Comparison of ENCODE assay signal across 18 cellular contexts in genomic region chr15:52710710-52711107, GRCh38. TPM values are rescaled to one million over a fixed set of nuclear protein-coding genes. Genes with fewer than 3 reads are reported as not detected.
DNase-seq lines count a peak whose midpoint lies in the region; ATAC-seq and TF ChIP-seq lines count a peak whose summit lies in the region.
"Had no signal": no experiment of that assay in that cellular context is flagged by ENCODE, and none has a peak within 500 bp of the region (broad histone marks: within the 10 kb centered on the region; RNA-seq: fewer than 3 reads in every experiment).

No MANE protein-coding gene starts in this region.

- H4K20me1 ChIP-seq in DOHH2 (ENCODE audit: control insufficient read depth, insufficient read depth, low read depth, low read length) (no peaks in the 10 kb centered on the region), MM.1S (ENCODE audit: insufficient read depth, low read length) (no peaks in the 10 kb centered on the region)

- no peak for TF ChIP-seq POLR2A in ovary (IDR thresholded peaks at IDR 0.05)

- no peak for TF ChIP-seq EP300 in ovary (IDR thresholded peaks at IDR 0.05)

- H3K4me3 Mint-ChIP-seq in activated CD4-positive, alpha-beta T cell treated with anti-CD3 and anti-CD28 coated beads for 36 hours = no peak overlapping the region
- H3K4me3 Mint-ChIP-seq: HFFc6 had no signal

- ATAC-seq in activated CD4-positive, alpha-beta T cell treated with anti-CD3 and anti-CD28 coated beads for 36 hours = peak; percentile 90

- H3K4me1 Mint-ChIP-seq in activated CD4-positive, alpha-beta T cell treated with anti-CD3 and anti-CD28 coated beads for 36 hours = peaks cover 9% of the 10 kb centered on the region

- peaks cover 3% of the 10 kb centered on the region for H3K36me3 ChIP-seq in DOHH2 (ENCODE audit: control insufficient read depth, low read length)
- H3K36me3 ChIP-seq in MM.1S (replicated peaks; ENCODE audit: insufficient read depth, low read length) = no peaks in the 10 kb centered on the region
- no peaks in the 10 kb centered on the region for H3K36me3 ChIP-seq in ovary

- H3K9me3 ChIP-seq in DOHH2 (ENCODE audit: control insufficient read depth, insufficient read depth, low read length) (no peaks in the 10 kb centered on the region), MM.1S (replicated peaks; ENCODE audit: insufficient read depth, low read length) (no peaks in the 10 kb centered on the region), ovary (no peaks in the 10 kb centered on the region)
- H3K9me3 ChIP-seq: Caco-2 had no signal

- H3K4me2 ChIP-seq in DOHH2 (ENCODE audit: low read length) (peak overlapping the region; percentile 75), MM.1S (ENCODE audit: low read depth, low read length) (peak overlapping the region; percentile 80; the same call in 1 of the 2 replicates)

- no peaks in the 10 kb centered on the region for H3K27me3 Mint-ChIP-seq in activated CD4-positive, alpha-beta T cell treated with anti-CD3 and anti-CD28 coated beads for 36 hours

- H3K9ac ChIP-seq in MM.1S (ENCODE audit: low read length) = peak overlapping the region; percentile 30; the same call in 1 of the 2 replicates

- H3K79me2 ChIP-seq in DOHH2 (ENCODE audit: control insufficient read depth, low read length) (peaks cover 24% of the 10 kb centered on the region), MM.1S (ENCODE audit: low read length) (peaks cover 35% of the 10 kb centered on the region)

- peak overlapping the region; percentile 57; the same call in 1 of the 2 replicates for H2AFZ ChIP-seq in MM.1S (ENCODE audit: low read length)

- H3K4me1 ChIP-seq in DOHH2 (ENCODE audit: control insufficient read depth, low read length) = peaks cover 51% of the 10 kb centered on the region
- peaks cover 42% of the 10 kb centered on the region for H3K4me1 ChIP-seq in MM.1S (ENCODE audit: low read length)
- H3K4me1 ChIP-seq in ovary (ENCODE audit: insufficient read depth) = no peaks in the 10 kb centered on the region

- intact Hi-C loops in activated CD4-positive, alpha-beta T cell treated with anti-CD3 and anti-CD28 coated beads for 36 hours (cut with DNase I, micrococcal nuclease) = no loop called here
- intact Hi-C loops in ovary (cut with DNase I) = no loop called here

- no peak for DNase-seq in activated CD4-positive, alpha-beta T cell treated with anti-CD3 and anti-CD28 coated beads for 36 hours
- DNase-seq in activated CD4-positive, alpha-beta T cell treated with anti-CD3 and anti-CD28 coated beads for 48 hours = no peak
- DNase-seq in MM.1S = no peak
- DNase-seq in epithelial cell of prostate (ENCODE audit: low read depth, low spot score) = no peak
- DNase-seq in inferior parietal cortex (ENCODE audit: extremely low spot score) = no peak
- DNase-seq in ovary = no peak
- DNase-seq in T-helper 9 cell = no peak
- DNase-seq: Caco-2, DMS79 treated with DMSO at 0.1 percent for 48 hours, GDM1, NCI-H1417, NCI-H1930, NCI-H2171, NCI-H774, SIG-M5 had no signal

- H3K9me3 Mint-ChIP-seq in activated CD4-positive, alpha-beta T cell treated with anti-CD3 and anti-CD28 coated beads for 36 hours (ENCODE audit: low read depth) = no peaks in the 10 kb centered on the region
- H3K9me3 Mint-ChIP-seq: HFFc6 had no signal

- no peak for TF ChIP-seq CTCF in DOHH2 (IDR thresholded peaks at IDR 0.05; ENCODE audit: low read depth, low read length, poor library complexity, severe bottlenecking)
- no peak for TF ChIP-seq CTCF in MM.1S (IDR thresholded peaks at IDR 0.05; ENCODE audit: low read length)
- no peak for TF ChIP-seq CTCF in ovary (IDR thresholded peaks at IDR 0.05)

- H3K4me3 ChIP-seq in DOHH2 (ENCODE audit: low read length) = peak overlapping the region; percentile 85
- no peak overlapping the region for H3K4me3 ChIP-seq in MM.1S (ENCODE audit: low read length)
- no peak overlapping the region for H3K4me3 ChIP-seq in ovary

- no peak overlapping the region for H3K27ac Mint-ChIP-seq in activated CD4-positive, alpha-beta T cell treated with anti-CD3 and anti-CD28 coated beads for 36 hours
- H3K27ac Mint-ChIP-seq: HFFc6 had no signal

- H3K36me3 Mint-ChIP-seq in activated CD4-positive, alpha-beta T cell treated with anti-CD3 and anti-CD28 coated beads for 36 hours (ENCODE audit: low read depth) = no peaks in the 10 kb centered on the region

- POLR2A ChIA-PET in activated CD4-positive, alpha-beta T cell treated with anti-CD3 and anti-CD28 coated beads for 36 hours (lab: Charles Lee) = no interaction called here

- peak overlapping the region; percentile 81 for H3K27ac ChIP-seq in DOHH2 (ENCODE audit: low read depth, low read length)
- H3K27ac ChIP-seq in MM.1S (ENCODE audit: low read length) = peak overlapping the region; percentile 87
- peak overlapping the region; percentile 47 for H3K27ac ChIP-seq in epithelial cell of prostate
- no peak overlapping the region for H3K27ac ChIP-seq in ovary
- H3K27ac ChIP-seq: C4-2B had no signal

- H3F3A ChIP-seq in DOHH2 (ENCODE audit: control insufficient read depth, insufficient read depth) = peaks cover 23% of the 10 kb centered on the region
- peaks cover 26% of the 10 kb centered on the region for H3F3A ChIP-seq in MM.1S (ENCODE audit: insufficient read depth, low read length)

- H3K27me3 ChIP-seq in DOHH2 (ENCODE audit: control insufficient read depth, low read length) = no peaks in the 10 kb centered on the region
- no peaks in the 10 kb centered on the region for H3K27me3 ChIP-seq in MM.1S (replicated peaks; ENCODE audit: insufficient read depth, low read length)
- H3K27me3 ChIP-seq in ovary = no peaks in the 10 kb centered on the region

- H3K9me2 ChIP-seq in DOHH2 (replicated peaks; ENCODE audit: control insufficient read depth, low read length) (no peaks in the 10 kb centered on the region), MM.1S (replicated peaks; ENCODE audit: insufficient read depth, low read length) (no peaks in the 10 kb centered on the region)

- CTCF ChIA-PET in activated CD4-positive, alpha-beta T cell treated with anti-CD3 and anti-CD28 coated beads for 36 hours (lab: Charles Lee) = interaction anchor here (0.5 to 1.6 kb wide), 4 partner anchors 24 to 392 kb away, joined by 3 to 6 read pairs (median 4); no protein-coding TSS in a partner anchor

RNA-seq across cellular contexts. Expression of gene ATOSA, which starts 31.5 kb away (rescaled TPM):
- total RNA-seq in activated CD4-positive, alpha-beta T cell treated with anti-CD3 and anti-CD28 coated beads for 36 hours = 10 to 100 TPM; 13.4 to 13.5 TPM
- 10 to 100 TPM; 21.3 to 74.6 (median 30.9) TPM for total RNA-seq in ovary
- 10 to 100 TPM; 28.4 to 31.2 TPM for polyA plus RNA-seq in ovary

Comparison
In these comparisons a context has a peak if more than half of its experiments do, and no peak if none do; other contexts are left out.
1. H3K27ac ChIP-seq: peak in DOHH2 (single experiment), MM.1S (single experiment) and epithelial cell of prostate (single experiment); none in ovary (0 of 2).